8 cellular contexts compared by ENCODE assay signal in the genomic region with DNA sequence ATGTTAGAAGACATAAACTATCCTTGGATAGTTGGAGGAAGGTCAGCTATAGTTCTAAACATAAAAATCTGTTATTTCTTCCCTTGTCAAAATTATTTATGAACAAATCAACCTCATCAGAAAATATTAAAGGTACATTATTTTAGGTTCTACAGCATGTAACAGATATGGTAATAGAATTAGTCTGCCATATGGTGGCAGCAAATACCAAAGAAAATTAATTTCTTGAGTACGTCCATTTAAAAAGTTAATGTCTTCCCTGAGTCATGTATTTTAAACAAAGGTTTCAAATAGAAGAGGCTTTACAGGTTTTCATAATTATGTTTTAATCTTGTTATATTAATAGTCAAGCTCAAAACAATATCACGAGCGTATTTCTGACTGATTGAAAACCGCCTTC. TPM values are rescaled to one million over a fixed set of nuclear protein-coding genes. Genes with fewer than 3 reads are reported as not detected.
DNase-seq lines count a peak whose midpoint lies in the region; ATAC-seq, FAIRE-seq and TF ChIP-seq lines count a peak whose summit lies in the region.

No MANE protein-coding gene starts in this region.

- H3K4me3 ChIP-seq in A673 (ENCODE audit: low read depth, low read length, poor library complexity, severe bottlenecking): no peak overlapping the region
- no peak overlapping the region for H3K4me3 ChIP-seq in RWPE2 (ENCODE audit: severe bottlenecking)
- no peak overlapping the region for H3K4me3 ChIP-seq in tibial artery
- no peak overlapping the region for H3K4me3 ChIP-seq in coronary artery

- intact Hi-C loops in A673 (cut with micrococcal nuclease; ENCODE audit: unreplicated experiment) (loop anchor here (2.0 to 5.0 kb wide), 3 partner anchors 232 to 431 kb away; no protein-coding TSS in a partner anchor), tibial artery (cut with DNase I; ENCODE audit: low total_unique reads) (loop anchor here (5.0 kb wide), 2 partner anchors 362 to 432 kb away; no protein-coding TSS in a partner anchor)

- TF ChIP-seq POLR2A in GM12892 (IDR thresholded peaks at IDR 0.05; ENCODE audit: low read depth, low read length): no peak

- no peak overlapping the region for H3K27ac ChIP-seq in A673 (ENCODE audit: low read depth, low read length, poor library complexity, severe bottlenecking)
- no peak overlapping the region for H3K27ac ChIP-seq in RWPE2 (ENCODE audit: poor library complexity, severe bottlenecking)
- no peak overlapping the region for H3K27ac ChIP-seq in tibial artery
- no peak overlapping the region for H3K27ac ChIP-seq in coronary artery

- DNase-seq in A673 (ENCODE audit: low spot score) (peak; percentile 64), GM12892 (ENCODE audit: insufficient read length) (no peak), RWPE2 (ENCODE audit: low spot score) (no peak), frontal cortex (ENCODE audit: low spot score in 2 of 2) (peak; percentile 5 to 19), tibial artery (no peak), coronary artery (ENCODE audit: low spot score) (no peak)
- DNase-seq in stimulated activated CD4-positive, alpha-beta T cell treated with anti-CD3 and anti-CD28 coated beads, Interleukin-2, amount 100 ng/mL, for 48 hours: no peak

- CTCF ChIA-PET in A673 (lab: Charles Lee): interaction anchor here (0.9 kb wide), 1 partner anchor 363 kb away, joined by 5 read pairs; no protein-coding TSS in a partner anchor

- FAIRE-seq in GM12892 (lab: Jason Lieb, UNC): peak; percentile 42
- FAIRE-seq in frontal cortex (lab: Jason Lieb, UNC): peak; percentile 95

- no peaks in the 10 kb centered on the region for H3K9me3 ChIP-seq in A673 (ENCODE audit: low read depth, low read length, poor library complexity, severe bottlenecking)
- no peaks in the 10 kb centered on the region for H3K9me3 ChIP-seq in RWPE2 (ENCODE audit: severe bottlenecking)
- no peaks in the 10 kb centered on the region for H3K9me3 ChIP-seq in tibial artery

- TF ChIP-seq CTCF in A673 (conservative IDR thresholded peaks at IDR 0.05; ENCODE audit: low read depth, low read length): peak; percentile 56
- peak; percentile 69 for TF ChIP-seq CTCF in RWPE2 (IDR thresholded peaks at IDR 0.05; ENCODE audit: poor library complexity, severe bottlenecking)
- peak; percentile 50 for TF ChIP-seq CTCF in tibial artery (IDR thresholded peaks at IDR 0.05)
- TF ChIP-seq CTCF in coronary artery (IDR thresholded peaks at IDR 0.05): no peak

- H3K4me1 ChIP-seq in A673 (ENCODE audit: insufficient read depth, low read length, poor library complexity, severe bottlenecking) (no peaks in the 10 kb centered on the region), RWPE2 (ENCODE audit: insufficient read depth, poor library complexity, severe bottlenecking) (peaks cover 11% of the 10 kb centered on the region), tibial artery (peaks cover 0 to 13% (median 0%) of the 10 kb centered on the region in 4 donors)

- POLR2A ChIA-PET in A673 (lab: Charles Lee; ENCODE audit: low non-redundant PET): no interaction called here

- no peaks in the 10 kb centered on the region for H3K27me3 ChIP-seq in A673 (replicated peaks; ENCODE audit: insufficient read depth, low read depth, low read length, poor library complexity)
- H3K27me3 ChIP-seq in RWPE2 (ENCODE audit: insufficient read depth, poor library complexity, severe bottlenecking): no peaks in the 10 kb centered on the region
- H3K27me3 ChIP-seq in tibial artery: no peaks in the 10 kb centered on the region

- H3K36me3 ChIP-seq in A673 (ENCODE audit: insufficient read depth, low read length, poor library complexity, severe bottlenecking) (no peaks in the 10 kb centered on the region), RWPE2 (ENCODE audit: low read depth) (peaks cover 11% of the 10 kb centered on the region; the same call in 1 of the 2 replicates), tibial artery (no peaks in the 10 kb centered on the region)

- BruUV-seq in A673 (replicated peaks; lab: Mats Ljungman, UMichigan): no TSS peak

- ATAC-seq in RWPE2 (ENCODE audit: low read depth): no peak
- ATAC-seq in GM19395 (IDR thresholded peaks at IDR 0.05; ENCODE audit: unreplicated experiment): no peak

RNA-seq across cellular contexts. Expression of a gene that starts 17.9 kb away (rescaled TPM):
- total RNA-seq in A673 (2021) (29.9 and 36.9 TPM in 2 replicates), frontal cortex (84.8 TPM)
- 22.0 TPM for polyA plus RNA-seq in GM12892 (2012; ENCODE audit: missing spikeins)

Comparison
In these comparisons a context has a peak if more than half of its experiments do, and no peak if none do; other contexts are left out.
1. DNase-seq: peak in A673 (single experiment) and frontal cortex (2 of 2); none in GM12892 (single experiment), RWPE2 (single experiment), tibial artery (0 of 2), stimulated activated CD4-positive, alpha-beta T cell treated with anti-CD3 and anti-CD28 coated beads, Interleukin-2, amount 100 ng/mL, for 48 hours (0 of 2) and coronary artery (single experiment).